Comparison of ENCODE assay signal across 8 cellular contexts in the genomic region with DNA sequence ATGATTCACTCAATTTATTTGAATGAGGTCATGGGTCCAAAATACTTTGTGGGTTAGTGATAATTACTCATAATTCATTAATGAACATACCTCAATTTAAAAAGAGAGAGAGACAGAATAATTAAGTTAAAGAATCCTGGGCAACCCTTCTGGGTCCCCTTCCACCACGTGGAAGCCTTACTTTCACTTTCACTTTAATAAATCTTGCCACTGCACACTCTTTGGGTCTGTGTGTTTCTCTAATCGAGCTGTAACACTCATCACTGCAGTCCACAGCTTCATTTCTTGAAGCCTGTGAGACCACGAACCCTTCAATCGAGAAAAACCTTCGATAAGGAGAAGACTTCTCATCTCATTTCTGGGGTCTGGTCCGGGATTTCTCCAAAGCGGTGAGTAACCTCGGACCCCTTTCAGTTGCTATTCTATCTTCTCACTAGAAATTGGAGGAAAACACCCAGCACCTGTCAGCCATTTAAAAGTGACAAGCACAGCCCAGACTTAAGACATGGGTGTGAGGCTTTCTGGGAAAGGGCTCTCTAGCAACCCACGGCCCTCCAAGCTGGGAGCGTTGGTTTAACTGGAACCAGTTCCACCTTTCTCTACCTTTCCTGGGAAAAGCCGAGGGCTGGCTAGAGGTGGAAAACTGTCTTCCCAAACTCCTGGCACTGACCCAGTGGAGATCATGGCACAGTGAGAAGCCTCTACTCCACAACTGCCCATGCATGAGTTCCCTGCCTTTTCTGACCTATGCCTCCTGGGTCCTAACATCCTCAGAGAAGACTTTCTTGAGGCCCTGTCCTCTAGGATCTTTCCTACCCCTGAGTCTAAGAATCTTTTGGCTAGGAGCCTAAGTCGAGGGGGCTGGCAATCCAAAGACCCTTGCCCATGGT.
A peak's percentile ranks its signal among the peaks of the same experiment; 100 is the strongest.
DNase-seq lines count a peak whose midpoint lies in the region.

No MANE protein-coding gene starts in this region.

- H3K27me3 Mint-ChIP-seq in activated naive CD4-positive, alpha-beta T cell treated with anti-CD3 and anti-CD28 coated beads for 36 hours (ENCODE audit: low read depth): no peaks in the 10 kb centered on the region
- no peaks in the 10 kb centered on the region for H3K27me3 Mint-ChIP-seq in activated naive CD4-positive, alpha-beta T cell treated with anti-CD3 and anti-CD28 coated beads, Interleukin-2, amount 10 ng/mL, durations not matched to agents 7 days and 5 days
- no peaks in the 10 kb centered on the region for H3K27me3 Mint-ChIP-seq in T-helper 1 cell treated with Interleukin-12 subunit alpha and Interleukin-12 subunit beta and Interleukin-4 antibody, amounts not matched to agents 30 μg/mL and 1 μg/mL, for 36 hours (ENCODE audit: low read depth)

- CTCF ChIA-PET in activated naive CD4-positive, alpha-beta T cell treated with anti-CD3 and anti-CD28 coated beads for 36 hours (lab: Charles Lee): interaction anchor here (0.6 to 0.9 kb wide), 2 partner anchors 26 to 31 kb away, joined by 3 to 4 read pairs; no protein-coding TSS in a partner anchor
- CTCF ChIA-PET in activated naive CD4-positive, alpha-beta T cell treated with anti-CD3 and anti-CD28 coated beads, Interleukin-2, amount 10 ng/mL, durations not matched to agents 7 days and 5 days (lab: Charles Lee): interaction anchor here (1.0 to 1.8 kb wide), 2 partner anchors 21 to 23 kb away, joined by 3 read pairs; no protein-coding TSS in a partner anchor

- H3K4me3 ChIP-seq in stomach smooth muscle (ENCODE audit: low read length in 2 of 2): peak overlapping the region; percentile 56 to 59

- H3K27ac ChIP-seq in stomach smooth muscle (ENCODE audit: low read length): no peak overlapping the region

- no peaks in the 10 kb centered on the region for H3K36me3 ChIP-seq in stomach smooth muscle (ENCODE audit: control insufficient read depth in 2 of 2, insufficient read depth in 2 of 2, low read length in 2 of 2)

- intact Hi-C loops in activated naive CD4-positive, alpha-beta T cell treated with anti-CD3 and anti-CD28 coated beads for 36 hours (cut with micrococcal nuclease): no loop called here

- peaks cover 9% of the 10 kb centered on the region for H3K9me3 Mint-ChIP-seq in activated naive CD4-positive, alpha-beta T cell treated with anti-CD3 and anti-CD28 coated beads for 36 hours
- H3K9me3 Mint-ChIP-seq in activated naive CD4-positive, alpha-beta T cell treated with anti-CD3 and anti-CD28 coated beads, Interleukin-2, amount 10 ng/mL, durations not matched to agents 7 days and 5 days: peaks cover 17% of the 10 kb centered on the region
- peaks cover 26% of the 10 kb centered on the region for H3K9me3 Mint-ChIP-seq in T-helper 1 cell treated with Interleukin-12 subunit alpha and Interleukin-12 subunit beta and Interleukin-4 antibody, amounts not matched to agents 30 μg/mL and 1 μg/mL, for 36 hours

- peaks cover 24% of the 10 kb centered on the region for H3K4me1 Mint-ChIP-seq in activated naive CD4-positive, alpha-beta T cell treated with anti-CD3 and anti-CD28 coated beads for 36 hours (ENCODE audit: low read depth)
- peaks cover 19% of the 10 kb centered on the region for H3K4me1 Mint-ChIP-seq in activated naive CD4-positive, alpha-beta T cell treated with anti-CD3 and anti-CD28 coated beads, Interleukin-2, amount 10 ng/mL, durations not matched to agents 7 days and 5 days
- peaks cover 12% of the 10 kb centered on the region for H3K4me1 Mint-ChIP-seq in T-helper 1 cell treated with Interleukin-12 subunit alpha and Interleukin-12 subunit beta and Interleukin-4 antibody, amounts not matched to agents 30 μg/mL and 1 μg/mL, for 36 hours (ENCODE audit: low read depth)

- H3K4me3 Mint-ChIP-seq in activated naive CD4-positive, alpha-beta T cell treated with anti-CD3 and anti-CD28 coated beads for 36 hours: no peak overlapping the region
- H3K4me3 Mint-ChIP-seq in activated naive CD4-positive, alpha-beta T cell treated with anti-CD3 and anti-CD28 coated beads, Interleukin-2, amount 10 ng/mL, durations not matched to agents 7 days and 5 days: no peak overlapping the region
- H3K4me3 Mint-ChIP-seq in T-helper 1 cell treated with Interleukin-12 subunit alpha and Interleukin-12 subunit beta and Interleukin-4 antibody, amounts not matched to agents 30 μg/mL and 1 μg/mL, for 36 hours: no peak overlapping the region

- H3K4me1 ChIP-seq in stomach smooth muscle (ENCODE audit: control insufficient read depth, insufficient read depth, low read length): no peaks in the 10 kb centered on the region

- DNase-seq in activated naive CD4-positive, alpha-beta T cell treated with anti-CD3 and anti-CD28 coated beads for 36 hours: no peak
- no peak for DNase-seq in activated naive CD4-positive, alpha-beta T cell treated with anti-CD3 and anti-CD28 coated beads, Interleukin-2, amount 10 ng/mL, durations not matched to agents 7 days and 5 days
- DNase-seq in germinal center (ENCODE audit: low spot score): peak; percentile 26
- DNase-seq in 8988T: no peak
- DNase-seq in SK-N-DZ (ENCODE audit: low spot score): no peak
- DNase-seq in NCI-H2171 (lab: John Stamatoyannopoulos, UW): no peak

- H3K27me3 ChIP-seq in stomach smooth muscle (ENCODE audit: control insufficient read depth in 1 of 2, insufficient read depth in 2 of 2, low read length in 2 of 2): no peaks in the 10 kb centered on the region

- peaks cover 6% of the 10 kb centered on the region for H3K36me3 Mint-ChIP-seq in activated naive CD4-positive, alpha-beta T cell treated with anti-CD3 and anti-CD28 coated beads for 36 hours (ENCODE audit: low read depth)
- no peaks in the 10 kb centered on the region for H3K36me3 Mint-ChIP-seq in activated naive CD4-positive, alpha-beta T cell treated with anti-CD3 and anti-CD28 coated beads, Interleukin-2, amount 10 ng/mL, durations not matched to agents 7 days and 5 days
- peaks cover 8% of the 10 kb centered on the region for H3K36me3 Mint-ChIP-seq in T-helper 1 cell treated with Interleukin-12 subunit alpha and Interleukin-12 subunit beta and Interleukin-4 antibody, amounts not matched to agents 30 μg/mL and 1 μg/mL, for 36 hours (ENCODE audit: low read depth)

- H3K9me3 ChIP-seq in stomach smooth muscle (ENCODE audit: control insufficient read depth in 2 of 2, low read length in 2 of 2): peaks cover 0 to 3% of the 10 kb centered on the region in 2 donors

- no peak overlapping the region for H3K9ac ChIP-seq in stomach smooth muscle (ENCODE audit: low read length in 2 of 2)

- H3K27ac Mint-ChIP-seq in activated naive CD4-positive, alpha-beta T cell treated with anti-CD3 and anti-CD28 coated beads for 36 hours: peak overlapping the region; percentile 70
- H3K27ac Mint-ChIP-seq in activated naive CD4-positive, alpha-beta T cell treated with anti-CD3 and anti-CD28 coated beads, Interleukin-2, amount 10 ng/mL, durations not matched to agents 7 days and 5 days: no peak overlapping the region
- H3K27ac Mint-ChIP-seq in T-helper 1 cell treated with Interleukin-12 subunit alpha and Interleukin-12 subunit beta and Interleukin-4 antibody, amounts not matched to agents 30 μg/mL and 1 μg/mL, for 36 hours: peak overlapping the region; percentile 45
